In genomic region chr10:28676968-28677888, GRCh38 we compare ENCODE assay signal across 1 cellular context.
TF ChIP-seq lines count a peak whose summit lies in the region.

TSS of gene BAMBI (plus strand) at chr10:28677521. CDS start at chr10:28677898, 377 bp downstream.

TF ChIP-seq in GM12878, 131 proteins besides CTCF, POLR2A, EP300 and RAD21 (continued from another document):
- TF ChIP-seq ETV6 (conservative IDR thresholded peaks at IDR 0.05 in 1 of 2, IDR thresholded peaks at IDR 0.05 in 1 of 2; ENCODE audit: borderline replicate concordance in 1 of 2, low read depth in 1 of 2) (no peak), SP1 (IDR thresholded peaks at IDR 0.05; ENCODE audit: low read depth, low read length) (peak; percentile 44), PKNOX1 (IDR thresholded peaks at IDR 0.05) (peak; percentile 61), DPF2 (IDR thresholded peaks at IDR 0.05) (peak; percentile 64), SMC3 (IDR thresholded peaks at IDR 0.05; ENCODE audit: borderline replicate concordance, low read length) (peak; percentile 49), SRF (IDR thresholded peaks at IDR 0.05; ENCODE audit: low read depth in 2 of 2, low read length in 2 of 2) (0 out of 4 replicates have a peak, but pooled peaks of 1 of the 2 experiments have one; percentile 7), NFYA (IDR thresholded peaks at IDR 0.05; ENCODE audit: borderline replicate concordance, low read depth, low read length) (no peak), STAT3 (IDR thresholded peaks at IDR 0.05; ENCODE audit: low read depth, low read length) (no peak), LARP7 (IDR thresholded peaks at IDR 0.05) (peak; percentile 45; the same call in 1 of the 2 replicates)
